1 cellular context compared by ENCODE assay signal in genomic region chr3:141680620-141681389, GRCh38.
TF ChIP-seq lines count a peak whose summit lies in the region.

No MANE protein-coding gene starts in this region.

TF ChIP-seq in HEK293, 187 proteins besides CTCF, POLR2A, EP300 and RAD21 (continued from another document):
- TF ChIP-seq, protein P1, sequence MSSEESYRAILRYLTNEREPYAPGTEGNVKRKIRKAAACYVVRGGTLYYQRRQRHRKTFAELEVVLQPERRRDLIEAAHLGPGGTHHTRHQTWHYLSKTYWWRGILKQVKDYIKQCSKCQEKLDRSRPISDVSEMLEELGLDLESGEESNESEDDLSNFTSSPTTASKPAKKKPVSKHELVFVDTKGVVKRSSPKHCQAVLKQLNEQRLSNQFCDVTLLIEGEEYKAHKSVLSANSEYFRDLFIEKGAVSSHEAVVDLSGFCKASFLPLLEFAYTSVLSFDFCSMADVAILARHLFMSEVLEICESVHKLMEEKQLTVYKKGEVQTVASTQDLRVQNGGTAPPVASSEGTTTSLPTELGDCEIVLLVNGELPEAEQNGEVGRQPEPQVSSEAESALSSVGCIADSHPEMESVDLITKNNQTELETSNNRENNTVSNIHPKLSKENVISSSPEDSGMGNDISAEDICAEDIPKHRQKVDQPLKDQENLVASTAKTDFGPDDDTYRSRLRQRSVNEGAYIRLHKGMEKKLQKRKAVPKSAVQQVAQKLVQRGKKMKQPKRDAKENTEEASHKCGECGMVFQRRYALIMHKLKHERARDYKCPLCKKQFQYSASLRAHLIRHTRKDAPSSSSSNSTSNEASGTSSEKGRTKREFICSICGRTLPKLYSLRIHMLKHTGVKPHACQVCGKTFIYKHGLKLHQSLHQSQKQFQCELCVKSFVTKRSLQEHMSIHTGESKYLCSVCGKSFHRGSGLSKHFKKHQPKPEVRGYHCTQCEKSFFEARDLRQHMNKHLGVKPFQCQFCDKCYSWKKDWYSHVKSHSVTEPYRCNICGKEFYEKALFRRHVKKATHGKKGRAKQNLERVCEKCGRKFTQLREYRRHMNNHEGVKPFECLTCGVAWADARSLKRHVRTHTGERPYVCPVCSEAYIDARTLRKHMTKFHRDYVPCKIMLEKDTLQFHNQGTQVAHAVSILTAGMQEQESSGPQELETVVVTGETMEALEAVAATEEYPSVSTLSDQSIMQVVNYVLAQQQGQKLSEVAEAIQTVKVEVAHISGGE (tag by site-specific recombination; conservative IDR thresholded peaks at IDR 0.05; ENCODE audit: low read depth): 0 out of 2 replicates have a peak, but pooled peaks have one; percentile 12
- TF ChIP-seq KLF1 (tag by site-specific recombination; IDR thresholded peaks at IDR 0.05) (no peak), ZNF366 (tag by site-specific recombination; conservative IDR thresholded peaks at IDR 0.05) (no peak), ZNF221 (tag by site-specific recombination; IDR thresholded peaks at IDR 0.05; ENCODE audit: borderline replicate concordance) (no peak)
